ENCODE assay signal across 8 cellular contexts in the genomic region with DNA sequence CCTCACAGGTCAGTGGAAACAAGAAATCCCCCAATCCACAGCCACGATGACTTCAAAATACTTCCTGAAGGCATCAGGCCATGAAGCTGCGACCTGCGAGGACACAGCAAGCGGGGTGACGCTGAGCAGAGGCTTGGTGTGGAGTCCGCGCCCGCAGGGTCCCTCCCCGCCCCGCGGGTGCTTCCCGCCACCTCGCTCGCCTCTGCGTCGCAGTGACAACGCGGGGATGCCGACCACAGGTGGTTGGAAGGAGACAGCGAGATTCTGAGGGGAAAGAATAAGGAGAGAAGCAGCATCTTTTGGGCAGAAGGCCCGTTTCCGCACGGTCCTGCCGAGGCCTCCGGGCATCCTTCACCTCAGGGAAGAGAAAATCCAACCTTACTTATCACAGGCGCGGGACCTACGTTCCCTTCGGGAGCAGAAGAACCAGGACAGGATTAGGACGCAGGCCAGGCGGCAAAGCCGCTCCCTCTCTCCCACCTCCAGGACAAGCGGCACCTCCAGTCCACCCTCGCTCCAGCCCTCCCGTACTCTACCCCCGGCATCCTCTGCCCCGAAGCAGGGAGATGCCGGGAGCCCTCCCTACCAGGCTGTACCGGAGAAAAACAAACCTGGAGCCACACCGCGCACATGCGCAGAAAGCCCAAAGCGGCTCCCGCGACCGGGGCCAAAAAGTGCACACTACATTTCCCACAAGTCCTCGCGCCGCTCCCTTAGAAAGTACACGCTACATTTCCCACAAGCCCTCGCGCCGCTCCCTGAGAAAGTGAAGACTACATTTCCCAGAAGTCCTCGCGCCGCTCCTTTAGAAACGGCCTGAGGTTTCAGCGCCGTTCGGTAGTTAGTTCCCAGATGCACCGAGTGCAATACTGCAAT.
DNase-seq lines count a peak whose midpoint lies in the region; ATAC-seq and TF ChIP-seq lines count a peak whose summit lies in the region.

No MANE protein-coding gene starts in this region.

- H3K27me3 ChIP-seq in lung (ENCODE audit: control insufficient read depth, insufficient read depth) = no peaks in the 10 kb centered on the region

- ATAC-seq in lung (ENCODE audit: insufficient read depth, low FRiP score) = peak; percentile 99

- H3K4me3 ChIP-seq in lung = peak overlapping the region; percentile 92

- no peaks in the 10 kb centered on the region for H3K9me3 ChIP-seq in lung (ENCODE audit: control insufficient read depth in 2 of 2, insufficient read depth in 1 of 2, low read length in 1 of 2)

- no peak for TF ChIP-seq CTCF in GM20000 (IDR thresholded peaks at IDR 0.05; ENCODE audit: extremely low read depth, missing control alignments)
- no peak for TF ChIP-seq CTCF in lung (IDR thresholded peaks at IDR 0.05; ENCODE audit: control extremely low read depth, extremely low read depth)

- peak overlapping the region; percentile 9 to 82 for H3K27ac ChIP-seq in lung (ENCODE audit: low read depth in 1 of 2, low read length in 1 of 2)

- DNase-seq in CMK (ENCODE audit: low read depth) (peak; percentile 92), GM20000 (ENCODE audit: low spot score) (peak; percentile 87), HS-5 (ENCODE audit: low read depth) (peak; percentile 91), NK-92 (lab: John Stamatoyannopoulos, UW; ENCODE audit: unreplicated experiment) (peak; percentile 83), lung (ENCODE audit: low spot score) (peak; percentile 97)
- peak; percentile 97 for DNase-seq in activated CD8-positive, alpha-beta memory T cell treated with anti-CD3 and anti-CD28 coated beads for 24 hours
- peak; percentile 96 for DNase-seq in effector CD8-positive, alpha-beta T cell (lab: John Stamatoyannopoulos, UW)
- peak; percentile 90 to 94 (median 91) for DNase-seq in stimulated activated CD4-positive, alpha-beta T cell treated with anti-CD3 and anti-CD28 coated beads, TNF-alpha, amount 100 ng/mL, for 24 hours (ENCODE audit: low read depth in 3 of 3)

- no peaks in the 10 kb centered on the region for H3K36me3 ChIP-seq in lung (ENCODE audit: control insufficient read depth in 2 of 2, insufficient read depth in 2 of 2, low read length in 2 of 2)

- H3K4me1 ChIP-seq in lung (ENCODE audit: control insufficient read depth in 2 of 2, insufficient read depth in 2 of 2, low read length in 2 of 2) = peaks cover 0 to 12% of the 10 kb centered on the region in 2 donors

- WGBS in lung, 2 donors = 0% methylated on average over 56 to 61 of the region's 61 CpGs

Comparison
In these comparisons a context has a peak if more than half of its experiments do, and no peak if none do; other contexts are left out.
1. Peak in every context shown above with its lines: DNase-seq, ATAC-seq, H3K4me3 ChIP-seq and H3K27ac ChIP-seq.